22 cellular contexts compared by ENCODE assay signal in the genomic region with DNA sequence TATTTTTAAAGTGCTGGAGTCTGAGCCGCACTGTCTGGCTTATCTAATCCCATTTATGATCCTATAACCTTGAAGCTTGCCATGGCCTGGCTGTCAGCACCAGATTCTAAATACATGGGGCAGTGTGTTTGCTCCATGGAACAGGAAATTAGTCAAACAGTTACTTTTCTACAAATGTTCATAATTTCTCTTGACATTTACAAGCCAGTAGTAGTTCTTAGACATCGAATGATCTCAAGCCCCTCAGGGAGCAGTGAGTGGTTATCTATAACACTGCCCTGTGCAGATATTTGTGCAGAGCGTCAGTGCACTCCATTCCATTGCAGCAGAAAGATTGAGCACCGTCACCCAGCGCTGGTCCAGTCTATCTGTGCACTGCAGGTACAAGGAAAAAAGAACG.
DNase-seq lines count a peak whose midpoint lies in the region; ATAC-seq, FAIRE-seq and TF ChIP-seq lines count a peak whose summit lies in the region.
"Had no signal": no experiment of that assay in that cellular context is flagged by ENCODE, and none has a peak within 500 bp of the region (broad histone marks: within the 10 kb centered on the region; RNA-seq: fewer than 3 reads in every experiment).

No MANE protein-coding gene starts in this region.

- in situ Hi-C loops in HepG2 (cut with HindIII; ENCODE audit: extremely low pct_ligation_motif_present, low pct_unique_long_range_greater_than_20kb): no loop called here

- H3K27me3 ChIP-seq in HepG2 (ENCODE audit: control insufficient read depth in 1 of 2, insufficient read depth in 2 of 2, low read length in 2 of 2) (no peaks in the 10 kb centered on the region), right lobe of liver (no peaks in the 10 kb centered on the region), thyroid gland (no peaks in the 10 kb centered on the region)
- H3K27me3 ChIP-seq: adrenal gland, upper lobe of left lung had no signal

- no peak overlapping the region for H3K4me2 ChIP-seq in HepG2 (ENCODE audit: low read depth, low read length)

- intact Hi-C loops in HepG2 (cut with micrococcal nuclease; ENCODE audit: unreplicated experiment): no loop called here
- intact Hi-C loops in right lobe of liver (cut with DNase I): no loop called here
- intact Hi-C loops in thyroid gland (cut with DNase I): no loop called here

- H4K20me1 ChIP-seq in HepG2 (ENCODE audit: insufficient read depth, low read length): no peaks in the 10 kb centered on the region

- 89% methylated on average over 6 of the region's 6 CpGs for WGBS in HepG2 (ENCODE audit: low lambda C conversion rate)
- WGBS in right lobe of liver (ENCODE audit: insufficient coverage, low coverage, low lambda C conversion rate, missing lambda C conversion rate): 47% methylated on average over 5 of the region's 6 CpGs
- WGBS in thyroid gland, 2 donors: 62 to 71% methylated on average over 6 of the region's 6 CpGs

- H3K4me3 ChIP-seq in HepG2 (replicated peaks in 1 of 3; ENCODE audit: insufficient read depth in 1 of 3, low read depth in 2 of 3, low read length in 3 of 3) (no peak overlapping the region), right lobe of liver (no peak overlapping the region), fibroblast of mammary gland (ENCODE audit: control insufficient read depth, low read depth, low read length) (no peak overlapping the region), thyroid gland (replicated peaks in 1 of 3) (no peak overlapping the region)
- H3K4me3 ChIP-seq: adrenal gland, prostate gland, upper lobe of left lung had no signal

- POLR2A ChIA-PET in HepG2 (lab: Yijun Ruan, JAX): no interaction called here

- peak overlapping the region; percentile 91 to 96 (median 93) for H3K27ac Mint-ChIP-seq in nephron
- H3K27ac Mint-ChIP-seq: activated CD8-positive, alpha-beta memory T cell treated with anti-CD3 and anti-CD28 coated beads, Interleukin-2, amount 10 ng/mL, durations not matched to agents 7 days and 5 days; activated T-helper 2 cell treated with anti-CD3 and anti-CD28 coated beads, Interferon-gamma antibody, Interleukin-2, Interleukin-4, amounts not matched to agents 10 μg/mL and 5 μg/mL and 100 μg/mL, durations not matched to agents 14 hours and 24 hours and 36 hours; CD14-positive monocyte; stimulated activated memory B cell treated with anti-CD40 and anti-IgM and Interleukin-4, amounts not matched to agents 10 μg/mL and 1 μg/mL and 100 μg/mL, for 72 hours had no signal

- peaks cover 4% of the 10 kb centered on the region for H3K27me3 Mint-ChIP-seq in nephron (ENCODE audit: low read depth)
- H3K27me3 Mint-ChIP-seq: stimulated activated memory B cell treated with anti-CD40 and anti-IgM and Interleukin-4, amounts not matched to agents 10 μg/mL and 1 μg/mL and 100 μg/mL, for 72 hours had no signal

- TF ChIP-seq CTCF in HepG2 (CRISPR knock-in tag; IDR thresholded peaks at IDR 0.05) (no peak), right lobe of liver (IDR thresholded peaks at IDR 0.05) (no peak), fibroblast of mammary gland (conservative IDR thresholded peaks at IDR 0.05; ENCODE audit: control insufficient read depth, insufficient read depth, low read depth, low read length) (no peak), nephron (IDR thresholded peaks at IDR 0.05; ENCODE audit: unreplicated experiment in 3 of 3) (no peak), thyroid gland (IDR thresholded peaks at IDR 0.05) (no peak)

- BruUV-seq in HepG2 (replicated peaks; lab: Mats Ljungman, UMichigan): no TSS peak

- H3K4me3 Mint-ChIP-seq in nephron: peak overlapping the region in 1 of 3 experiments; percentile 10
- H3K4me3 Mint-ChIP-seq: activated CD8-positive, alpha-beta memory T cell treated with anti-CD3 and anti-CD28 coated beads, Interleukin-2, amount 10 ng/mL, durations not matched to agents 7 days and 5 days; CD14-positive monocyte; stimulated activated memory B cell treated with anti-CD40 and anti-IgM and Interleukin-4, amounts not matched to agents 10 μg/mL and 1 μg/mL and 100 μg/mL, for 72 hours had no signal

- CTCF ChIA-PET in HepG2 (lab: Yijun Ruan, JAX; ENCODE audit: low intra/inter-chr PET ratio, low total read pairs): no interaction called here

- peaks cover 79% of the 10 kb centered on the region for H3K4me1 ChIP-seq in HepG2 (ENCODE audit: insufficient read depth, low read length)
- H3K4me1 ChIP-seq in right lobe of liver: peaks cover 0 to 2% (median 0%) of the 10 kb centered on the region in 4 donors
- no peaks in the 10 kb centered on the region for H3K4me1 ChIP-seq in thyroid gland
- H3K4me1 ChIP-seq: prostate gland had no signal

- H3K36me3 ChIP-seq in HepG2 (replicated peaks in 1 of 2; ENCODE audit: control insufficient read depth in 1 of 2, insufficient read depth in 2 of 2, low read length in 2 of 2): no peaks in the 10 kb centered on the region
- no peaks in the 10 kb centered on the region for H3K36me3 ChIP-seq in right lobe of liver
- H3K36me3 ChIP-seq in thyroid gland: no peaks in the 10 kb centered on the region
- H3K36me3 ChIP-seq: adrenal gland, prostate gland, upper lobe of left lung had no signal

- no peak for FAIRE-seq in HepG2 (lab: Jason Lieb, UNC)
- FAIRE-seq in GM12892 (lab: Jason Lieb, UNC): no peak

- DNase-seq in HepG2 (ENCODE audit: low spot score) (no peak), right lobe of liver (no peak), fibroblast of mammary gland (ENCODE audit: low read depth) (peak; percentile 25), thyroid gland (no peak), anterior cingulate cortex (lab: John Stamatoyannopoulos, UW) (no peak), NCI-H128 (lab: John Stamatoyannopoulos, UW; ENCODE audit: unreplicated experiment) (no peak), GM12892 (ENCODE audit: insufficient read length) (no peak)
- DNase-seq: activated CD4-positive, alpha-beta T cell treated with anti-CD3 and anti-CD28 coated beads for 1 hour; activated CD8-positive, alpha-beta memory T cell treated with anti-CD3 and anti-CD28 coated beads, Interleukin-2, amount 10 ng/mL, durations not matched to agents 7 days and 5 days; DND-41; effector CD4-positive, alpha-beta T cell; left cardiac atrium; NK-92 treated with Interleukin-12 subunit alpha and Interleukin-12 subunit beta, amount 100 ng/mL, for 24 hours; T-helper 2 cell; upper lobe of left lung had no signal

- no peak for ATAC-seq in HepG2
- no peak for ATAC-seq in right lobe of liver
- ATAC-seq: activated CD8-positive, alpha-beta memory T cell treated with anti-CD3 and anti-CD28 coated beads, Interleukin-2, amount 10 ng/mL, durations not matched to agents 7 days and 5 days; stimulated activated memory B cell treated with anti-CD40 and anti-IgM and Interleukin-4, amounts not matched to agents 10 μg/mL and 1 μg/mL and 100 μg/mL, for 72 hours had no signal

- no peak for TF ChIP-seq RAD21 in HepG2 (CRISPR knock-in tag; IDR thresholded peaks at IDR 0.05)

- TF ChIP-seq EP300 in HepG2 (IDR thresholded peaks at IDR 0.05; ENCODE audit: low read depth in 2 of 2, low read length in 2 of 2) (no peak), HepG2 (CRISPR knock-in tag; IDR thresholded peaks at IDR 0.05; ENCODE audit: borderline replicate concordance) (no peak)

- no peaks in the 10 kb centered on the region for H3K36me3 Mint-ChIP-seq in nephron (ENCODE audit: low read depth)
- H3K36me3 Mint-ChIP-seq: activated CD8-positive, alpha-beta memory T cell treated with anti-CD3 and anti-CD28 coated beads, Interleukin-2, amount 10 ng/mL, durations not matched to agents 7 days and 5 days; CD14-positive monocyte; stimulated activated memory B cell treated with anti-CD40 and anti-IgM and Interleukin-4, amounts not matched to agents 10 μg/mL and 1 μg/mL and 100 μg/mL, for 72 hours had no signal

- no peak for TF ChIP-seq POLR2A in HepG2 (IDR thresholded peaks at IDR 0.05; ENCODE audit: insufficient read depth in 1 of 2, low read depth in 2 of 2, low read length in 2 of 2)
- TF ChIP-seq POLR2A in right lobe of liver (IDR thresholded peaks at IDR 0.05): no peak
- TF ChIP-seq POLR2A in thyroid gland (IDR thresholded peaks at IDR 0.05): no peak
- no peak for TF ChIP-seq POLR2A in GM12892 (IDR thresholded peaks at IDR 0.05; ENCODE audit: low read depth, low read length)

- no peak overlapping the region for H3K9ac ChIP-seq in HepG2 (ENCODE audit: insufficient read depth, low read depth, low read length)

- H3K4me1 Mint-ChIP-seq in nephron: peaks cover 66% of the 10 kb centered on the region
- H3K4me1 Mint-ChIP-seq: CD14-positive monocyte; stimulated activated memory B cell treated with anti-CD40 and anti-IgM and Interleukin-4, amounts not matched to agents 10 μg/mL and 1 μg/mL and 100 μg/mL, for 72 hours had no signal

- H3K9me3 ChIP-seq in HepG2 (ENCODE audit: low read length): no peaks in the 10 kb centered on the region; the same call in 1 of the 2 replicates
- H3K9me3 ChIP-seq in right lobe of liver: no peaks in the 10 kb centered on the region
- no peaks in the 10 kb centered on the region for H3K9me3 ChIP-seq in thyroid gland
- H3K9me3 ChIP-seq: adrenal gland, prostate gland, upper lobe of left lung had no signal

- H3K79me2 ChIP-seq in HepG2 (ENCODE audit: insufficient read depth, low read length): no peaks in the 10 kb centered on the region

- H2AFZ ChIP-seq in HepG2 (ENCODE audit: low read length): peak overlapping the region; percentile 6

- H3K27ac ChIP-seq in HepG2 (ENCODE audit: extremely low read length, insufficient read depth, low read length) (no peak overlapping the region), right lobe of liver (no peak overlapping the region), thyroid gland (no peak overlapping the region)
- H3K27ac ChIP-seq: adrenal gland, prostate gland, RWPE1, upper lobe of left lung had no signal

- peaks cover 2% of the 10 kb centered on the region for H3K9me3 Mint-ChIP-seq in nephron
- H3K9me3 Mint-ChIP-seq: activated T-helper 2 cell treated with anti-CD3 and anti-CD28 coated beads, Interferon-gamma antibody, Interleukin-2, Interleukin-4, amounts not matched to agents 10 μg/mL and 5 μg/mL and 100 μg/mL, durations not matched to agents 14 hours and 24 hours and 36 hours; stimulated activated memory B cell treated with anti-CD40 and anti-IgM and Interleukin-4, amounts not matched to agents 10 μg/mL and 1 μg/mL and 100 μg/mL, for 72 hours had no signal

TF ChIP-seq in HepG2, 621 proteins besides CTCF, POLR2A, EP300 and RAD21:
- 0 out of 2 replicates have a peak, but pooled peaks have one; percentile 44 for TF ChIP-seq ZBTB38 (CRISPR knock-in tag; IDR thresholded peaks at IDR 0.05)
- TF ChIP-seq, protein P1, sequence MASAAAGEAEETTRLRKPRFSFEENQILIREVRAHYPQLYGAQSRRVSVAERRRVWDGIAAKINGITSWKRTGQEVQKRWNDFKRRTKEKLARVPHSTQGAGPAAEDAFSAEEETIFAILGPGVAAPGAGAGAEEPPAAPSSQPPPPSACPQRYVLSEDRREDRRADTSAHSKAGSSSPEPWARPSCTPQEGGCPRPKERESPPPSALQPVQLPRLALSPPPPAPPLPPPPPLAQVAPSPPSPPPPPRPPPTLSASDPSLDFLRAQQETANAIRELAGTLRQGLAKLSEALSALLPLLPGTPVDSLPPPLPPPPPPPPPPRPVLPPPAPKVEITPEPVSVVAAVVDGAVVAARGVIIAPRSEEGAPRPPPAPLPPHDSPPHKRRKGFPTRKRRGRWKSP (CRISPR knock-in tag; IDR thresholded peaks at IDR 0.05): no peak
